ENCODE assay signal across 8 cellular contexts in genomic region chr1:33612877-33613487, GRCh38.
DNase-seq lines count a peak whose midpoint lies in the region; ATAC-seq, FAIRE-seq and TF ChIP-seq lines count a peak whose summit lies in the region.

No MANE protein-coding gene starts in this region.

- TF ChIP-seq POLR2A in H1 (IDR thresholded peaks at IDR 0.05; ENCODE audit: control extremely low read depth in 1 of 2, low read depth in 2 of 2, low read length in 2 of 2), result no peak
- no peak for TF ChIP-seq POLR2A in tibial nerve (IDR thresholded peaks at IDR 0.05)

- H3K4me1 ChIP-seq in H1 (replicated peaks in 1 of 4; ENCODE audit: control insufficient read depth in 3 of 4, insufficient read depth in 4 of 4, low read length in 3 of 4) (no peaks in the 10 kb centered on the region), mesenchymal stem cell (ENCODE audit: control insufficient read depth, insufficient read depth, low read depth, low read length) (no peaks in the 10 kb centered on the region), tibial nerve (no peaks in the 10 kb centered on the region)

- H3K79me2 ChIP-seq in H1 (ENCODE audit: control insufficient read depth in 1 of 2, insufficient read depth in 2 of 2, low read length in 2 of 2), result no peaks in the 10 kb centered on the region

- no peak for ATAC-seq in HG02840 (IDR thresholded peaks at IDR 0.05; ENCODE audit: low FRiP score, unreplicated experiment)

- POLR2A ChIA-PET in H1 (lab: Charles Lee; ENCODE audit: partially characterized antibody), result interaction anchor here (1.2 kb wide), 2 partner anchors 23 to 91 kb away, joined by 3 to 4 read pairs; no protein-coding TSS in a partner anchor

- no peak overlapping the region for H2BK20ac ChIP-seq in H1 (ENCODE audit: low read length)

- FAIRE-seq in H1 (lab: Jason Lieb, UNC), result peak; percentile 90

- H2BK12ac ChIP-seq in H1 (ENCODE audit: low read depth, low read length) (no peak overlapping the region), mesenchymal stem cell (ENCODE audit: low read length in 2 of 2) (no peak overlapping the region)

- H2AFZ ChIP-seq in H1 (ENCODE audit: low read length) (no peak overlapping the region), mesenchymal stem cell (ENCODE audit: low read depth, low read length) (no peak overlapping the region)

- TF ChIP-seq CTCF in H1 (IDR thresholded peaks at IDR 0.05; ENCODE audit: control extremely low read depth in 1 of 3, insufficient read depth in 1 of 3, low read depth in 1 of 3, low read length in 3 of 3), result peak; percentile 75 to 98 (median 89)
- peak; percentile 62 to 83 (median 76) for TF ChIP-seq CTCF in tibial nerve (IDR thresholded peaks at IDR 0.05)

- H3K9ac ChIP-seq in H1 (replicated peaks in 1 of 4; ENCODE audit: extremely low read depth in 1 of 4, low read depth in 3 of 4, low read length in 3 of 4) (no peak overlapping the region), mesenchymal stem cell (ENCODE audit: low read length) (no peak overlapping the region)

- no peaks in the 10 kb centered on the region for H4K20me1 ChIP-seq in H1 (replicated peaks in 1 of 2; ENCODE audit: control insufficient read depth in 1 of 2, insufficient read depth in 2 of 2, low read length in 2 of 2)

- H2BK5ac ChIP-seq in H1 (ENCODE audit: low read depth, low read length), result no peak overlapping the region
- no peak overlapping the region for H2BK5ac ChIP-seq in mesenchymal stem cell (ENCODE audit: low read depth, low read length, poor library complexity, severe bottlenecking)

- H3K18ac ChIP-seq in H1 (ENCODE audit: extremely low read depth, low read length) (no peak overlapping the region), mesenchymal stem cell (ENCODE audit: low read depth in 1 of 2, low read length in 2 of 2) (no peak overlapping the region)

- no peak overlapping the region for H3K4ac ChIP-seq in H1 (replicated peaks; ENCODE audit: insufficient read length, low read depth, low read length)
- no peak overlapping the region for H3K4ac ChIP-seq in mesenchymal stem cell (ENCODE audit: low read depth in 1 of 2, low read length in 2 of 2)

- no peaks in the 10 kb centered on the region for H3K27me3 ChIP-seq in H1 (replicated peaks in 1 of 4; ENCODE audit: control insufficient read depth in 3 of 4, extremely low read depth in 1 of 4, insufficient read depth in 3 of 4, low read length in 3 of 4)
- H3K27me3 ChIP-seq in mesenchymal stem cell (ENCODE audit: control insufficient read depth in 1 of 2, insufficient read depth in 1 of 2, low read length in 2 of 2), result peaks cover 0 to 22% of the 10 kb centered on the region in 2 experiments
- H3K27me3 ChIP-seq in tibial nerve, result no peaks in the 10 kb centered on the region

- no peak overlapping the region for H3K56ac ChIP-seq in H1 (replicated peaks; ENCODE audit: insufficient read length, low read depth, low read length)

- H4K91ac ChIP-seq in H1 (replicated peaks; ENCODE audit: insufficient read length, low read length) (no peak overlapping the region), mesenchymal stem cell (ENCODE audit: low read length) (no peak overlapping the region)

- no peak overlapping the region for H3K27ac ChIP-seq in H1 (ENCODE audit: low read depth, low read length)
- no peak overlapping the region for H3K27ac ChIP-seq in mesenchymal stem cell (ENCODE audit: low read length, poor library complexity, severe bottlenecking)
- no peak overlapping the region for H3K27ac ChIP-seq in tibial nerve

- no peak overlapping the region for H4K5ac ChIP-seq in H1 (ENCODE audit: insufficient read length, low read depth, low read length)

- no peaks in the 10 kb centered on the region for H3K23me2 ChIP-seq in H1 (ENCODE audit: low read depth, low read length)

- H3K36me3 ChIP-seq in H1 (ENCODE audit: control insufficient read depth in 2 of 4, insufficient read depth in 4 of 4, low read length in 3 of 4), result peaks cover 0 to 2% (median 0%) of the 10 kb centered on the region in 4 experiments; a peak in 2 of 8 replicates
- peaks cover 0 to 18% of the 10 kb centered on the region in 2 experiments for H3K36me3 ChIP-seq in mesenchymal stem cell (ENCODE audit: control insufficient read depth in 1 of 2, insufficient read depth in 2 of 2, low read depth in 1 of 2, low read length in 2 of 2)
- H3K36me3 ChIP-seq in tibial nerve, result no peaks in the 10 kb centered on the region

- no peak overlapping the region for H4K8ac ChIP-seq in H1 (ENCODE audit: extremely low read depth, insufficient read depth, low read length)
- H4K8ac ChIP-seq in mesenchymal stem cell (ENCODE audit: low read length), result no peak overlapping the region

- no peak for TF ChIP-seq EP300 in H1 (IDR thresholded peaks at IDR 0.05; ENCODE audit: borderline replicate concordance in 1 of 2, low read depth in 2 of 2, low read length in 2 of 2)
- TF ChIP-seq EP300 in tibial nerve (IDR thresholded peaks at IDR 0.05), result no peak

- no peak overlapping the region for H3K4me3 ChIP-seq in H1 (ENCODE audit: extremely low read depth in 1 of 4, insufficient read depth in 2 of 4, low read depth in 3 of 4, low read length in 4 of 4)
- no peak overlapping the region for H3K4me3 ChIP-seq in mesenchymal stem cell (ENCODE audit: insufficient read depth in 1 of 2, low read depth in 1 of 2, low read length in 2 of 2)
- H3K4me3 ChIP-seq in tibial nerve, result no peak overlapping the region

- DNase-seq in activated T-cell treated with anti-CD3 and anti-CD28 coated beads for 24 hours (ENCODE audit: low read depth), result peak; percentile 26
- DNase-seq in activated T-cell treated with anti-CD3 and anti-CD28 coated beads, Interleukin-2, amount 50 U/mL, for 1 hour, result no peak
- DNase-seq in MV-4-11 (lab: John Stamatoyannopoulos, UW), result peak; percentile 55
- peak; percentile 77 for DNase-seq in SK-MEL-5 (ENCODE audit: low read depth, low spot score)
- DNase-seq in H1 (ENCODE audit: low read depth in 1 of 2, low spot score in 2 of 2), result peak; percentile 41 to 84
- peak; percentile 69 for DNase-seq in mesenchymal stem cell
- DNase-seq in tibial nerve (ENCODE audit: low spot score in 2 of 2), result peak; percentile 27 to 51

- H3K23ac ChIP-seq in H1 (ENCODE audit: insufficient read length) (no peak overlapping the region), mesenchymal stem cell (ENCODE audit: low read length in 2 of 2) (no peak overlapping the region)

- H3K79me1 ChIP-seq in H1 (ENCODE audit: low read depth, low read length), result no peaks in the 10 kb centered on the region
- H3K79me1 ChIP-seq in mesenchymal stem cell (replicated peaks; ENCODE audit: low read length, poor library complexity, severe bottlenecking), result no peaks in the 10 kb centered on the region

- no peaks in the 10 kb centered on the region for H3K9me3 ChIP-seq in H1 (ENCODE audit: insufficient read depth in 2 of 2, low read depth in 1 of 2, low read length in 1 of 2)
- H3K9me3 ChIP-seq in mesenchymal stem cell (ENCODE audit: control insufficient read depth, low read length), result no peaks in the 10 kb centered on the region
- H3K9me3 ChIP-seq in tibial nerve, result no peaks in the 10 kb centered on the region

- H2BK120ac ChIP-seq in H1 (replicated peaks; ENCODE audit: low read depth, low read length) (no peak overlapping the region), mesenchymal stem cell (ENCODE audit: low read depth, low read length) (no peak overlapping the region)

- CTCF ChIA-PET in H1 (lab: Charles Lee; ENCODE audit: partially characterized antibody), result interaction anchor here (0.6 to 3.0 kb wide), 21 partner anchors 9 to 988 kb away, joined by 3 to 30 read pairs (median 3); partner anchors contain the start of gene ZSCAN20

- peak; percentile 86 to 89 for TF ChIP-seq RAD21 in H1 (IDR thresholded peaks at IDR 0.05 in 1 of 2, conservative IDR thresholded peaks at IDR 0.05 in 1 of 2; ENCODE audit: low read depth in 2 of 2, low read length in 2 of 2)

- no peak overlapping the region for H3K4me2 ChIP-seq in H1 (ENCODE audit: insufficient read depth in 1 of 2, low read depth in 2 of 2, low read length in 2 of 2)
- H3K4me2 ChIP-seq in mesenchymal stem cell (ENCODE audit: low read length, poor library complexity, severe bottlenecking), result no peak overlapping the region

- no peak overlapping the region for H2BK15ac ChIP-seq in H1 (ENCODE audit: low read length)
- H2BK15ac ChIP-seq in mesenchymal stem cell (ENCODE audit: low read depth, poor library complexity, severe bottlenecking), result no peak overlapping the region

- 65% methylated on average over 11 of the region's 11 CpGs; no CpG with 5 or more reads in 1 of the 2 experiments for WGBS in H1 (ENCODE audit: extremely low coverage in 1 of 2, insufficient coverage in 1 of 2, insufficient read length in 1 of 2, insufficient replicate concordance in 2 of 2, low coverage in 1 of 2, low lambda C conversion rate in 2 of 2, missing lambda C conversion rate in 1 of 2), 2 experiments
- WGBS in mesenchymal stem cell, result 42% methylated on average over 11 of the region's 11 CpGs
- 37% methylated on average over 10 to 11 of the region's 11 CpGs for WGBS in tibial nerve, 2 donors

- in situ Hi-C loops in SK-MEL-5 (cut with HindIII; ENCODE audit: low pct_unique_long_range_greater_than_20kb, low sequenced_read_pairs), result no loop called here

- H2AK5ac ChIP-seq in H1 (ENCODE audit: low read depth, low read length), result no peak overlapping the region
- H2AK5ac ChIP-seq in mesenchymal stem cell (ENCODE audit: low read length, severe bottlenecking), result no peak overlapping the region

- no peak overlapping the region for H3K14ac ChIP-seq in H1 (ENCODE audit: insufficient read length)
- H3K14ac ChIP-seq in mesenchymal stem cell (ENCODE audit: low read length in 2 of 2), result no peak overlapping the region

TF ChIP-seq in H1, 55 proteins besides CTCF, POLR2A, EP300 and RAD21:
- TF ChIP-seq RXRA (IDR thresholded peaks at IDR 0.05; ENCODE audit: insufficient read depth, low read depth, low read length) (no peak), MAFK (IDR thresholded peaks at IDR 0.05; ENCODE audit: low read depth, low read length) (no peak), YY1 (IDR thresholded peaks at IDR 0.05; ENCODE audit: low read depth, low read length) (0 out of 2 replicates have a peak, but pooled peaks have one; percentile 62), SIN3A (conservative IDR thresholded peaks at IDR 0.05 in 1 of 2, IDR thresholded peaks at IDR 0.05 in 1 of 2; ENCODE audit: low read depth in 1 of 2, low read length in 2 of 2) (no peak), TEAD4 (IDR thresholded peaks at IDR 0.05; ENCODE audit: low read depth, low read length) (peak; percentile 53; the same call in 1 of the 2 replicates)
